8 cellular contexts compared by ENCODE assay signal in the genomic region with DNA sequence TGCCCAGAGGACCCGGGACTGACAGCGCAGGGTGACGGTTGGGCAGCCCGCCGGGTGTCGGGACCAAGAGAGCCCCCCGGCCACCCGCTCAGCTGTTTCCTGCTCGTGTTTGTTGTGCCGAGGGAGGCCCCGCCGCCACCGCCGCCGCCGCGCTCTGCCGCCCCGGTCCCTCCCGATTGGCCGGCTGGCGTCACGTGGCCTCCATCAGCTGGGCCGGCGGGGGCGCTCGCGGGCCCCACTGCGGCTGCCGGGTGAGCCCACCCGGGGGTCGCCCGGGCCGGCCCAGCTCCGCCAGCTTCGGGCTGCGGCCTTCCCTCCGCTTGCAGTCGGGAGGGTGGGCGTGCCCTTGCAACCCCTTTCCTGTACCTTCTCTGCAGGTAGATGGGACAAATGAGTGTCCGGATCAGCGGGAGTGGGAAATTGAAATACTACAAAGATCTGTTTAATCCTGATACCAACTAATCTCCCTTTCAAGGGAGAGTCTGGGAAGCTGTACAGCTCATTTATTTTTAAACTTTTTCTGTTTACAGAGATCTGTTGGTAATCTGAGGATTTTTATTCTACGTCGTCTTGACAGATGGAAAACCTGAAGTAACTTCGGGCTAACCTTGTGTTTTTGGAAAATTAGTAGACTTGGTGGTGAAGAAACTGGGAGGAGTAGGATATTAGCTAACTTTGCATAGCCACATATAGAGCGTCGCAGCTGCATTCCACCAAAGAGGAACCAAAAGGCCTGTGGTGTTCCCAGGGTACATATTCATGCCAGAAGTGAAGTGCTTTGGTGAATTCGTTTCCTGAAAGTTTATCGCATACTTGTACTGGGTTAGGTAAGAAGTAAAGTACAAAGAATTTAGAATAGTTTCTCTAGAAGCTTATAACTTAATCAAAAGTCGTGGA. TPM values are rescaled to one million over a fixed set of nuclear protein-coding genes. Genes with fewer than 3 reads are reported as not detected.
DNase-seq lines count a peak whose midpoint lies in the region; ATAC-seq and TF ChIP-seq lines count a peak whose summit lies in the region.

No MANE protein-coding gene starts in this region.

- peak overlapping the region; percentile 97 for H3K4me2 ChIP-seq in BLaER1

- TF ChIP-seq POLR2A in gastroesophageal sphincter (IDR thresholded peaks at IDR 0.05): peak; percentile 60 to 63

- peaks cover 51% of the 10 kb centered on the region for H4K20me1 ChIP-seq in BLaER1

- H3K27ac ChIP-seq in BLaER1 (peak overlapping the region; percentile 99), HUES64 (ENCODE audit: low read depth, low read length) (peak overlapping the region; percentile 86), gastroesophageal sphincter (peak overlapping the region; percentile 97 to 100 (median 98)), neutrophil (peak overlapping the region; percentile 99)

- H3K9ac ChIP-seq in BLaER1 (peak overlapping the region; percentile 98), HUES64 (ENCODE audit: low read depth, low read length) (peak overlapping the region; percentile 28; the same call in 1 of the 2 replicates)

- 3% methylated on average over 49 of the region's 50 CpGs for WGBS in HUES64
- 19 to 29% methylated on average over 6 to 10 of the region's 50 CpGs for whole genome bisulfite sequencing in gastroesophageal sphincter (ENCODE audit: low coverage in 1 of 2), 2 donors

- DNase-seq in SIG-M5 (lab: John Stamatoyannopoulos, UW) (peak; percentile 23), superior temporal gyrus (ENCODE audit: extremely low spot score) (peak; percentile 77)
- peak; percentile 78 for DNase-seq in activated naive CD4-positive, alpha-beta T cell treated with Interleukin-2 at 50 U/mL for 16 hours

- H3K4me3 ChIP-seq in BLaER1 (peak overlapping the region; percentile 99), HUES64 (ENCODE audit: low read length) (peak overlapping the region; percentile 75), gastroesophageal sphincter (peak overlapping the region; percentile 78 to 90), neutrophil (ENCODE audit: low read depth in 1 of 2, low read length in 1 of 2) (peak overlapping the region; percentile 87 to 90)

- H3K36me3 ChIP-seq in BLaER1 (0 out of 2 replicates have a peak, but pooled peaks cover 1% of the 10 kb centered on the region), HUES64 (ENCODE audit: insufficient read depth, low read length) (no peaks in the 10 kb centered on the region), gastroesophageal sphincter (peaks cover 0 to 21% of the 10 kb centered on the region in 2 donors), neutrophil (peaks cover 44% of the 10 kb centered on the region)

- peak; percentile 23 to 57 (median 56) for TF ChIP-seq CTCF in gastroesophageal sphincter (IDR thresholded peaks at IDR 0.05)
- peak; percentile 68 for TF ChIP-seq CTCF in neutrophil (IDR thresholded peaks at IDR 0.05)

- no peak for TF ChIP-seq EP300 in gastroesophageal sphincter (IDR thresholded peaks at IDR 0.05)

- ATAC-seq in GM19372 (IDR thresholded peaks at IDR 0.05; ENCODE audit: low read depth, unreplicated experiment): peak; percentile 23
- peak; percentile 38 for ATAC-seq in gastroesophageal sphincter

- H3K27me3 ChIP-seq in BLaER1 (no peaks in the 10 kb centered on the region), HUES64 (ENCODE audit: insufficient read depth, low read length) (peaks cover 9% of the 10 kb centered on the region; the same call in 1 of the 2 replicates), gastroesophageal sphincter (no peaks in the 10 kb centered on the region), neutrophil (no peaks in the 10 kb centered on the region)

- H3K4me1 ChIP-seq in BLaER1: peaks cover 42% of the 10 kb centered on the region
- H3K4me1 ChIP-seq in HUES64 (ENCODE audit: insufficient read depth, low read length): peaks cover 50% of the 10 kb centered on the region
- H3K4me1 ChIP-seq in gastroesophageal sphincter: peaks cover 11 to 58% (median 29%) of the 10 kb centered on the region in 3 donors
- peaks cover 47 to 54% of the 10 kb centered on the region in 2 experiments for H3K4me1 ChIP-seq in neutrophil (ENCODE audit: control insufficient read depth in 1 of 2, insufficient read depth in 1 of 2, low read depth in 1 of 2, low read length in 1 of 2)

- no peaks in the 10 kb centered on the region for H3K9me3 ChIP-seq in BLaER1
- H3K9me3 ChIP-seq in HUES64 (ENCODE audit: insufficient read depth, low read depth, low read length): no peaks in the 10 kb centered on the region
- H3K9me3 ChIP-seq in gastroesophageal sphincter: no peaks in the 10 kb centered on the region
- H3K9me3 ChIP-seq in neutrophil: no peaks in the 10 kb centered on the region

RNA-seq across cellular contexts. Expression of a gene that starts 1.2 kb away (rescaled TPM):
- polyA plus RNA-seq in HUES64 (2013, experiment 1 of 2): 25.7 TPM
- polyA plus RNA-seq in HUES64 (2013, experiment 2 of 2): 29.4 TPM
- total RNA-seq in gastroesophageal sphincter: 100 to 1,000 TPM; 109 to 159 (median 136) TPM

Comparison
In these comparisons a context has a peak if more than half of its experiments do, and no peak if none do; other contexts are left out.
1. Peak in every context shown above with its lines: DNase-seq, ATAC-seq, H3K4me3 ChIP-seq and H3K27ac ChIP-seq.
2. DNase-seq: peak in every context shown above with its lines; median percentile 78 in activated naive CD4-positive, alpha-beta T cell treated with Interleukin-2 at 50 U/mL for 16 hours; 77 in superior temporal gyrus; 23 in SIG-M5.